ENCODE assay signal across 1 cellular context in genomic region chr1:52006081-52006553, GRCh38. TPM values are rescaled to one million over a fixed set of nuclear protein-coding genes. Genes with fewer than 3 reads are reported as not detected.
"Had no signal": no experiment of that assay in that cellular context is flagged by ENCODE, and none has a peak within 500 bp of the region (broad histone marks: within the 10 kb centered on the region; RNA-seq: fewer than 3 reads in every experiment).

No MANE protein-coding gene starts in this region.

RNA-seq across cellular contexts. Expression of gene RAB3B, which starts 15.6 kb away (rescaled TPM):
- total RNA-seq: upper lobe of right lung had no signal
